Comparison of ENCODE assay signal across 8 cellular contexts in the genomic region with DNA sequence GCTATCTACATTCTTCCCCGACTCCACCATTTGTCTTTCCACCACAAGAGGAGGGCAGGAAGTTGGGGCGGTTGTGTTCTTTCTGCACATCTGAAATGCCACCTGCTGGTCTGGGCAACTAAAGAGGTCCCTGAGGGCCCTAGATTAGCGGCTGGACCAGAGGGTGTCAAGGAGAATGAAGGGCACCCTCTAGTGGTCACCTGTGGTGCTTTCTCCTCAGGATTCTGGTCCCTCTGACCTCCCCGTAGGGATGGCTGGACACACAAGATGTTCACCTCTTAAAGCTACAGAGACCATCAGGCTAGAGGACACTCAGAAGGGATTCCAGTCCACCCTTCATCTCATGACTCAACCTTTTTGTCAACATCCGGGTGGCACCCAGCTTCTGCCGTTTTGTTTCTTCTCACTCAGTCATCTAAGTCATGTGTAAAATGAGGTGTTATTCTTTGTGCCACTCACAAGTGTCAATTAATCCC. TPM values are rescaled to one million over a fixed set of nuclear protein-coding genes. Genes with fewer than 3 reads are reported as not detected.
DNase-seq lines count a peak whose midpoint lies in the region; ATAC-seq and TF ChIP-seq lines count a peak whose summit lies in the region.

No MANE protein-coding gene starts in this region.

- H3K14ac ChIP-seq in trophoblast cell (ENCODE audit: low read length), result no peak overlapping the region

- H3K4me2 ChIP-seq in trophoblast cell (ENCODE audit: low read length), result no peak overlapping the region

- WGBS in trophoblast cell (ENCODE audit: extremely low coverage, insufficient coverage, insufficient read length), result no CpG with 5 or more reads among the region's 6 CpGs

- H3K23ac ChIP-seq in trophoblast cell (ENCODE audit: low read length), result no peak overlapping the region

- H3K27me3 ChIP-seq in trophoblast cell (ENCODE audit: insufficient read depth, low read length) (no peaks in the 10 kb centered on the region), uterus (no peaks in the 10 kb centered on the region)

- no peak for TF ChIP-seq POLR2A in uterus (IDR thresholded peaks at IDR 0.05)

- H3K4ac ChIP-seq in trophoblast cell (ENCODE audit: low read depth, low read length), result no peak overlapping the region

- intact Hi-C loops in uterus (cut with DNase I; ENCODE audit: low total_unique reads), result no loop called here

- H3K36me3 ChIP-seq in trophoblast cell (ENCODE audit: control insufficient read depth in 1 of 2, insufficient read depth in 2 of 2, low read length in 2 of 2) (no peaks in the 10 kb centered on the region), uterus (no peaks in the 10 kb centered on the region)

- no peak overlapping the region for H2AK5ac ChIP-seq in trophoblast cell (ENCODE audit: low read length)

- H3K27ac ChIP-seq in trophoblast cell (ENCODE audit: low read depth, low read length), result no peak overlapping the region
- no peak overlapping the region for H3K27ac ChIP-seq in uterus

- no peak overlapping the region for H3K9ac ChIP-seq in trophoblast cell (ENCODE audit: low read length)

- H3K27me3 Mint-ChIP-seq in activated CD4-positive, alpha-beta T cell treated with anti-CD3 and anti-CD28 coated beads, Interleukin-2, amount 10 ng/mL, durations not matched to agents 7 days and 5 days, result no peaks in the 10 kb centered on the region

- no peak overlapping the region for H2BK12ac ChIP-seq in trophoblast cell (ENCODE audit: low read length)

- peaks cover 3% of the 10 kb centered on the region for H3K9me3 ChIP-seq in trophoblast cell (ENCODE audit: insufficient read depth, low read depth, low read length)
- no peaks in the 10 kb centered on the region for H3K9me3 ChIP-seq in uterus

- no peak overlapping the region for H2AFZ ChIP-seq in trophoblast cell (ENCODE audit: insufficient read depth, low read length, poor library complexity)

- H4K91ac ChIP-seq in trophoblast cell (ENCODE audit: low read depth, low read length), result no peak overlapping the region

- no peak overlapping the region for H3K27ac Mint-ChIP-seq in activated CD4-positive, alpha-beta T cell treated with anti-CD3 and anti-CD28 coated beads, Interleukin-2, amount 10 ng/mL, durations not matched to agents 7 days and 5 days

- H3K18ac ChIP-seq in trophoblast cell (ENCODE audit: low read length), result no peak overlapping the region

- H3K79me1 ChIP-seq in trophoblast cell (ENCODE audit: low read length), result no peaks in the 10 kb centered on the region

- H3K4me1 ChIP-seq in trophoblast cell (ENCODE audit: control insufficient read depth in 1 of 2, insufficient read depth in 2 of 2, low read length in 2 of 2) (no peaks in the 10 kb centered on the region), uterus (no peaks in the 10 kb centered on the region)

- no peak overlapping the region for H2BK120ac ChIP-seq in trophoblast cell (ENCODE audit: insufficient read depth, low read length, poor library complexity)

- CTCF ChIA-PET in activated CD4-positive, alpha-beta T cell treated with anti-CD3 and anti-CD28 coated beads, Interleukin-2, amount 10 ng/mL, durations not matched to agents 7 days and 5 days (lab: Charles Lee), result interaction anchor here (0.6 to 2.0 kb wide), 4 partner anchors 9 to 226 kb away, joined by 3 to 6 read pairs (median 4); a partner anchor contains a TSS

- H3K4me3 Mint-ChIP-seq in activated CD4-positive, alpha-beta T cell treated with anti-CD3 and anti-CD28 coated beads, Interleukin-2, amount 10 ng/mL, durations not matched to agents 7 days and 5 days, result no peak overlapping the region

- H3K4me1 Mint-ChIP-seq in activated CD4-positive, alpha-beta T cell treated with anti-CD3 and anti-CD28 coated beads, Interleukin-2, amount 10 ng/mL, durations not matched to agents 7 days and 5 days, result peaks cover 30% of the 10 kb centered on the region

- H3K9me3 Mint-ChIP-seq in activated CD4-positive, alpha-beta T cell treated with anti-CD3 and anti-CD28 coated beads, Interleukin-2, amount 10 ng/mL, durations not matched to agents 7 days and 5 days, result no peaks in the 10 kb centered on the region

- POLR2A ChIA-PET in activated CD4-positive, alpha-beta T cell treated with anti-CD3 and anti-CD28 coated beads, Interleukin-2, amount 10 ng/mL, durations not matched to agents 7 days and 5 days (lab: Charles Lee), result no interaction called here

- peaks cover 1% of the 10 kb centered on the region for H3K36me3 Mint-ChIP-seq in activated CD4-positive, alpha-beta T cell treated with anti-CD3 and anti-CD28 coated beads, Interleukin-2, amount 10 ng/mL, durations not matched to agents 7 days and 5 days (ENCODE audit: low read depth)

- H3K79me2 ChIP-seq in trophoblast cell (ENCODE audit: control insufficient read depth, insufficient read depth, low read length, poor library complexity), result no peaks in the 10 kb centered on the region

- no peak overlapping the region for H4K8ac ChIP-seq in trophoblast cell (ENCODE audit: low read depth, low read length)

- no peak overlapping the region for H2BK5ac ChIP-seq in trophoblast cell (ENCODE audit: low read depth, low read length, poor library complexity)

- no peak overlapping the region for H4K12ac ChIP-seq in trophoblast cell (ENCODE audit: low read depth, low read length)

- no peak overlapping the region for H3K4me3 ChIP-seq in fibroblast of pulmonary artery (replicated peaks; ENCODE audit: low read depth, low read length)
- no peak overlapping the region for H3K4me3 ChIP-seq in trophoblast cell (ENCODE audit: low read depth, low read length)
- no peak overlapping the region for H3K4me3 ChIP-seq in uterus

- peak; percentile 82 for DNase-seq in CD1c-positive myeloid dendritic cell (ENCODE audit: extremely low spot score)
- peak; percentile 42 for DNase-seq in GM19238 (ENCODE audit: insufficient read length, low spot score)
- peak; percentile 68 for DNase-seq in NCI-H146 treated with DMSO at 0.1 percent for 48 hours (lab: John Stamatoyannopoulos, UW; ENCODE audit: unreplicated experiment)
- peak; percentile 50 for DNase-seq in activated CD4-positive, alpha-beta T cell treated with anti-CD3 and anti-CD28 coated beads, Interleukin-2, amount 10 ng/mL, durations not matched to agents 7 days and 5 days
- DNase-seq in fibroblast of pulmonary artery (ENCODE audit: low read depth), result peak; percentile 65
- peak; percentile 83 to 95 for DNase-seq in trophoblast cell
- DNase-seq in uterus, result no peak

- ATAC-seq in GM19452 (IDR thresholded peaks at IDR 0.05; ENCODE audit: unreplicated experiment), result no peak

- peak; percentile 69 for TF ChIP-seq CTCF in fibroblast of pulmonary artery (IDR thresholded peaks at IDR 0.05; ENCODE audit: low read length, missing control alignments)
- TF ChIP-seq CTCF in uterus (IDR thresholded peaks at IDR 0.05), result peak in 2 of 4 experiments; percentile 18 to 26

RNA-seq across cellular contexts. Expression of a gene that starts 2.9 kb away (rescaled TPM):
- not detected for total RNA-seq in activated CD4-positive, alpha-beta T cell treated with anti-CD3 and anti-CD28 coated beads, Interleukin-2, amount 10 ng/mL, durations not matched to agents 7 days and 5 days
- polyA plus RNA-seq in trophoblast cell (2013), result not detected in 2 replicates
- under 1 TPM in 2 of 4 donors, not detected in 2; 0.62 to 0.91 TPM for total RNA-seq in uterus

RNA-seq across cellular contexts. Expression of a gene that starts 44.5 kb away (rescaled TPM):
- 10 to 100 TPM; 37.6 to 40.4 TPM for total RNA-seq in activated CD4-positive, alpha-beta T cell treated with anti-CD3 and anti-CD28 coated beads, Interleukin-2, amount 10 ng/mL, durations not matched to agents 7 days and 5 days
- 27.1 and 27.4 TPM in 2 replicates for polyA plus RNA-seq in trophoblast cell (2013)
- total RNA-seq in uterus, result 10 to 100 TPM; 14.9 to 59.7 (median 38.8) TPM

RNA-seq across cellular contexts. Expression of a gene that starts 45.9 kb away (rescaled TPM):
- 10 to 100 TPM; 11.3 to 11.6 TPM for total RNA-seq in activated CD4-positive, alpha-beta T cell treated with anti-CD3 and anti-CD28 coated beads, Interleukin-2, amount 10 ng/mL, durations not matched to agents 7 days and 5 days
- polyA plus RNA-seq in trophoblast cell (2013), result 2.3 and 2.5 TPM in 2 replicates
- total RNA-seq in uterus, result 10 to 100 TPM in 3 of 4 donors, 1 to 10 TPM in 1; 7.9 to 43.3 (median 14.3) TPM

Comparison
In these comparisons a context has a peak if more than half of its experiments do, and no peak if none do; other contexts are left out.
1. DNase-seq: peak in CD1c-positive myeloid dendritic cell (single experiment), GM19238 (single experiment), NCI-H146 treated with DMSO at 0.1 percent for 48 hours (single experiment), activated CD4-positive, alpha-beta T cell treated with anti-CD3 and anti-CD28 coated beads, Interleukin-2, amount 10 ng/mL, durations not matched to agents 7 days and 5 days (single experiment), fibroblast of pulmonary artery (single experiment) and trophoblast cell (2 of 2); none in uterus (0 of 2).